Comparison of ENCODE assay signal across 1 cellular context in the genomic region with DNA sequence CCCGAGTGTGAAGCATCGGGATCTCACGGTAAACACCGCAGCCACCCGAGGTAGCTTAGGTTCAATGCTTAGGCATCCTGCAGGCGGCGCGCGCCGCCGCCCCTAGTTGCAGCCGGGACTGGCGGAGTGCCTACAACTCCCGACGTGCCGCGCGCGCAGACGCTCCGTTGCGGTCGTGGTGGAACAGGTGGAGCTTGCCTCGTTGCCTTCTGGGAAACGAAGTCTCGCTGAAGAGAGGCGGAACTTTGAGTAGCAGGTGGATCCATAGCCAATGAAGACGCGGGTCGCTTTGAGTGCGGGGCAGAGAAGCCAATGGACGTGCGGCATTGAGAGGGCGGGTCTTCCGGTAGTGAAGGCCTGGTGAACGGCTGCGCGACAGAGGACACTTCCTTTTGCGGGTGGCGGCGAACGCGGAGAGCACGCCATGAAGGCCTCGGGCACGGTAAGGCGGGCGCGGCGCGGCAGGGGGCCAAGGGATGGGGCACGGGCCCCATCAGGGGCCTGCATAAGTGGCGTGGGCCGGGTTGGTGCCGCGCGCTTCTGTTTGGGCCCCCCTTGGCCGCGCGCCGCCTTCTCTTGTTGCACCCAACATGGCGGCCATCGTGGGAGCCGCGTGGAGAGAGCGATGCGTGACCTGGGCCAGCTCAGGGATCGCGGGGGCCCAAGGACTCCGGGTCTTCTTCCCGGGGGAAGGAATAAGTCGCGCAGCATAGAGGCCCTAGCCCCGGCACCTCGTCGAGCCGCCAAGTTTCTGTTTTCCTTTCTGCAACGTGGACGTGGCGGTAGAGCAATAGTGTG.
A peak's percentile ranks its signal among the peaks of the same experiment; 100 is the strongest.
TF ChIP-seq lines count a peak whose summit lies in the region.

A gene (plus strand): TSS at position 378 of the 798 bp plus-strand sequence. CDS start 47 bp downstream, at position 425.

TF ChIP-seq in HepG2, 621 proteins besides CTCF, POLR2A, EP300 and RAD21 (continued from another document and continues in another):
- TF ChIP-seq PHF20 (CRISPR knock-in tag; IDR thresholded peaks at IDR 0.05) (peak; percentile 64; the same call in 1 of the 2 replicates), NR3C1 (CRISPR knock-in tag; IDR thresholded peaks at IDR 0.05) (no peak), ZNF317 (CRISPR knock-in tag; IDR thresholded peaks at IDR 0.05) (peak; percentile 32; the same call in 1 of the 2 replicates), SRY (CRISPR knock-in tag; IDR thresholded peaks at IDR 0.05) (no peak; the same call in 1 of the 2 replicates), SRSF1 (optimal IDR thresholded peaks at IDR 0.05; ENCODE audit: low read depth, low read length) (peak; percentile 14), BRD4 (CRISPR knock-in tag; IDR thresholded peaks at IDR 0.05) (no peak; the same call in 1 of the 2 replicates), ZNF883 (CRISPR knock-in tag; IDR thresholded peaks at IDR 0.05; ENCODE audit: not compliant biosample characterization) (peak; percentile 93), ZNF383 (CRISPR knock-in tag; IDR thresholded peaks at IDR 0.05; ENCODE audit: borderline replicate concordance) (no peak), ZFAT (CRISPR knock-in tag; conservative IDR thresholded peaks at IDR 0.05) (no peak), ZNF343 (CRISPR knock-in tag; IDR thresholded peaks at IDR 0.05) (peak; percentile 39; the same call in 1 of the 2 replicates), TARDBP (CRISPR knock-in tag; IDR thresholded peaks at IDR 0.05) (peak; percentile 44; the same call in 1 of the 2 replicates), JUN (CRISPR knock-in tag; IDR thresholded peaks at IDR 0.05) (no peak), SYNCRIP (IDR thresholded peaks at IDR 0.05; ENCODE audit: insufficient read depth, low read depth, low read length) (no peak), TBX2 (CRISPR knock-in tag; IDR thresholded peaks at IDR 0.05; ENCODE audit: borderline replicate concordance) (no peak), ZNF773 (CRISPR knock-in tag; IDR thresholded peaks at IDR 0.05; ENCODE audit: borderline replicate concordance) (no peak), SMARCC2 (IDR thresholded peaks at IDR 0.05) (no peak), SMAD1 (CRISPR knock-in tag; IDR thresholded peaks at IDR 0.05; ENCODE audit: borderline replicate concordance, low read depth) (peak; percentile 77; the same call in 1 of the 2 replicates), ZBTB7A (CRISPR knock-in tag; IDR thresholded peaks at IDR 0.05) (no peak), ATF7-NPFF (CRISPR knock-in tag; IDR thresholded peaks at IDR 0.05; ENCODE audit: low read depth) (no peak), ZNF678 (CRISPR knock-in tag; IDR thresholded peaks at IDR 0.05) (no peak), ZFP90 (CRISPR knock-in tag; IDR thresholded peaks at IDR 0.05; ENCODE audit: borderline replicate concordance) (no peak; the same call in none of the 2 replicates), NONO (IDR thresholded peaks at IDR 0.05) (no peak), NONO (CRISPR knock-in tag; conservative IDR thresholded peaks at IDR 0.05) (peak; percentile 72), HOXA9 (CRISPR knock-in tag; IDR thresholded peaks at IDR 0.05; ENCODE audit: borderline replicate concordance) (no peak), ZBTB38 (CRISPR knock-in tag; IDR thresholded peaks at IDR 0.05) (no peak), NCOR1 (IDR thresholded peaks at IDR 0.05; ENCODE audit: borderline replicate concordance, low read length) (no peak), ZNF605 (CRISPR knock-in tag; IDR thresholded peaks at IDR 0.05) (peak; percentile 79; the same call in 1 of the 2 replicates), ZNF12 (CRISPR knock-in tag; IDR thresholded peaks at IDR 0.05) (0 out of 2 replicates have a peak, but pooled peaks have one; percentile 6)
- TF ChIP-seq, protein P1, sequence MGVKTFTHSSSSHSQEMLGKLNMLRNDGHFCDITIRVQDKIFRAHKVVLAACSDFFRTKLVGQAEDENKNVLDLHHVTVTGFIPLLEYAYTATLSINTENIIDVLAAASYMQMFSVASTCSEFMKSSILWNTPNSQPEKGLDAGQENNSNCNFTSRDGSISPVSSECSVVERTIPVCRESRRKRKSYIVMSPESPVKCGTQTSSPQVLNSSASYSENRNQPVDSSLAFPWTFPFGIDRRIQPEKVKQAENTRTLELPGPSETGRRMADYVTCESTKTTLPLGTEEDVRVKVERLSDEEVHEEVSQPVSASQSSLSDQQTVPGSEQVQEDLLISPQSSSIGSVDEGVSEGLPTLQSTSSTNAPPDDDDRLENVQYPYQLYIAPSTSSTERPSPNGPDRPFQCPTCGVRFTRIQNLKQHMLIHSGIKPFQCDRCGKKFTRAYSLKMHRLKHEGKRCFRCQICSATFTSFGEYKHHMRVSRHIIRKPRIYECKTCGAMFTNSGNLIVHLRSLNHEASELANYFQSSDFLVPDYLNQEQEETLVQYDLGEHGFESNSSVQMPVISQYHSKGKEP (CRISPR knock-in tag; IDR thresholded peaks at IDR 0.05), result no peak
- TF ChIP-seq, protein P2, sequence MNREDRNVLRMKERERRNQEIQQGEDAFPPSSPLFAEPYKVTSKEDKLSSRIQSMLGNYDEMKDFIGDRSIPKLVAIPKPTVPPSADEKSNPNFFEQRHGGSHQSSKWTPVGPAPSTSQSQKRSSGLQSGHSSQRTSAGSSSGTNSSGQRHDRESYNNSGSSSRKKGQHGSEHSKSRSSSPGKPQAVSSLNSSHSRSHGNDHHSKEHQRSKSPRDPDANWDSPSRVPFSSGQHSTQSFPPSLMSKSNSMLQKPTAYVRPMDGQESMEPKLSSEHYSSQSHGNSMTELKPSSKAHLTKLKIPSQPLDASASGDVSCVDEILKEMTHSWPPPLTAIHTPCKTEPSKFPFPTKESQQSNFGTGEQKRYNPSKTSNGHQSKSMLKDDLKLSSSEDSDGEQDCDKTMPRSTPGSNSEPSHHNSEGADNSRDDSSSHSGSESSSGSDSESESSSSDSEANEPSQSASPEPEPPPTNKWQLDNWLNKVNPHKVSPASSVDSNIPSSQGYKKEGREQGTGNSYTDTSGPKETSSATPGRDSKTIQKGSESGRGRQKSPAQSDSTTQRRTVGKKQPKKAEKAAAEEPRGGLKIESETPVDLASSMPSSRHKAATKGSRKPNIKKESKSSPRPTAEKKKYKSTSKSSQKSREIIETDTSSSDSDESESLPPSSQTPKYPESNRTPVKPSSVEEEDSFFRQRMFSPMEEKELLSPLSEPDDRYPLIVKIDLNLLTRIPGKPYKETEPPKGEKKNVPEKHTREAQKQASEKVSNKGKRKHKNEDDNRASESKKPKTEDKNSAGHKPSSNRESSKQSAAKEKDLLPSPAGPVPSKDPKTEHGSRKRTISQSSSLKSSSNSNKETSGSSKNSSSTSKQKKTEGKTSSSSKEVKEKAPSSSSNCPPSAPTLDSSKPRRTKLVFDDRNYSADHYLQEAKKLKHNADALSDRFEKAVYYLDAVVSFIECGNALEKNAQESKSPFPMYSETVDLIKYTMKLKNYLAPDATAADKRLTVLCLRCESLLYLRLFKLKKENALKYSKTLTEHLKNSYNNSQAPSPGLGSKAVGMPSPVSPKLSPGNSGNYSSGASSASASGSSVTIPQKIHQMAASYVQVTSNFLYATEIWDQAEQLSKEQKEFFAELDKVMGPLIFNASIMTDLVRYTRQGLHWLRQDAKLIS (CRISPR knock-in tag; IDR thresholded peaks at IDR 0.05), result no peak; the same call in 1 of the 2 replicates
- TF ChIP-seq, protein P3, sequence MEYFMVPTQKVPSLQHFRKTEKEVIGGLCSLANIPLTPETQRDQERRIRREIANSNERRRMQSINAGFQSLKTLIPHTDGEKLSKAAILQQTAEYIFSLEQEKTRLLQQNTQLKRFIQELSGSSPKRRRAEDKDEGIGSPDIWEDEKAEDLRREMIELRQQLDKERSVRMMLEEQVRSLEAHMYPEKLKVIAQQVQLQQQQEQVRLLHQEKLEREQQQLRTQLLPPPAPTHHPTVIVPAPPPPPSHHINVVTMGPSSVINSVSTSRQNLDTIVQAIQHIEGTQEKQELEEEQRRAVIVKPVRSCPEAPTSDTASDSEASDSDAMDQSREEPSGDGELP (IDR thresholded peaks at IDR 0.05; ENCODE audit: borderline replicate concordance, low read depth), result peak; percentile 75; the same call in 1 of the 2 replicates
- TF ChIP-seq, protein P4, sequence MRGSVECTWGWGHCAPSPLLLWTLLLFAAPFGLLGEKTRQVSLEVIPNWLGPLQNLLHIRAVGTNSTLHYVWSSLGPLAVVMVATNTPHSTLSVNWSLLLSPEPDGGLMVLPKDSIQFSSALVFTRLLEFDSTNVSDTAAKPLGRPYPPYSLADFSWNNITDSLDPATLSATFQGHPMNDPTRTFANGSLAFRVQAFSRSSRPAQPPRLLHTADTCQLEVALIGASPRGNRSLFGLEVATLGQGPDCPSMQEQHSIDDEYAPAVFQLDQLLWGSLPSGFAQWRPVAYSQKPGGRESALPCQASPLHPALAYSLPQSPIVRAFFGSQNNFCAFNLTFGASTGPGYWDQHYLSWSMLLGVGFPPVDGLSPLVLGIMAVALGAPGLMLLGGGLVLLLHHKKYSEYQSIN (CRISPR knock-in tag; IDR thresholded peaks at IDR 0.05; ENCODE audit: borderline replicate concordance), result no peak
- TF ChIP-seq, protein P5, sequence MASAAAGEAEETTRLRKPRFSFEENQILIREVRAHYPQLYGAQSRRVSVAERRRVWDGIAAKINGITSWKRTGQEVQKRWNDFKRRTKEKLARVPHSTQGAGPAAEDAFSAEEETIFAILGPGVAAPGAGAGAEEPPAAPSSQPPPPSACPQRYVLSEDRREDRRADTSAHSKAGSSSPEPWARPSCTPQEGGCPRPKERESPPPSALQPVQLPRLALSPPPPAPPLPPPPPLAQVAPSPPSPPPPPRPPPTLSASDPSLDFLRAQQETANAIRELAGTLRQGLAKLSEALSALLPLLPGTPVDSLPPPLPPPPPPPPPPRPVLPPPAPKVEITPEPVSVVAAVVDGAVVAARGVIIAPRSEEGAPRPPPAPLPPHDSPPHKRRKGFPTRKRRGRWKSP (CRISPR knock-in tag; IDR thresholded peaks at IDR 0.05), result peak; percentile 21; the same call in 1 of the 2 replicates
- TF ChIP-seq, protein P6, sequence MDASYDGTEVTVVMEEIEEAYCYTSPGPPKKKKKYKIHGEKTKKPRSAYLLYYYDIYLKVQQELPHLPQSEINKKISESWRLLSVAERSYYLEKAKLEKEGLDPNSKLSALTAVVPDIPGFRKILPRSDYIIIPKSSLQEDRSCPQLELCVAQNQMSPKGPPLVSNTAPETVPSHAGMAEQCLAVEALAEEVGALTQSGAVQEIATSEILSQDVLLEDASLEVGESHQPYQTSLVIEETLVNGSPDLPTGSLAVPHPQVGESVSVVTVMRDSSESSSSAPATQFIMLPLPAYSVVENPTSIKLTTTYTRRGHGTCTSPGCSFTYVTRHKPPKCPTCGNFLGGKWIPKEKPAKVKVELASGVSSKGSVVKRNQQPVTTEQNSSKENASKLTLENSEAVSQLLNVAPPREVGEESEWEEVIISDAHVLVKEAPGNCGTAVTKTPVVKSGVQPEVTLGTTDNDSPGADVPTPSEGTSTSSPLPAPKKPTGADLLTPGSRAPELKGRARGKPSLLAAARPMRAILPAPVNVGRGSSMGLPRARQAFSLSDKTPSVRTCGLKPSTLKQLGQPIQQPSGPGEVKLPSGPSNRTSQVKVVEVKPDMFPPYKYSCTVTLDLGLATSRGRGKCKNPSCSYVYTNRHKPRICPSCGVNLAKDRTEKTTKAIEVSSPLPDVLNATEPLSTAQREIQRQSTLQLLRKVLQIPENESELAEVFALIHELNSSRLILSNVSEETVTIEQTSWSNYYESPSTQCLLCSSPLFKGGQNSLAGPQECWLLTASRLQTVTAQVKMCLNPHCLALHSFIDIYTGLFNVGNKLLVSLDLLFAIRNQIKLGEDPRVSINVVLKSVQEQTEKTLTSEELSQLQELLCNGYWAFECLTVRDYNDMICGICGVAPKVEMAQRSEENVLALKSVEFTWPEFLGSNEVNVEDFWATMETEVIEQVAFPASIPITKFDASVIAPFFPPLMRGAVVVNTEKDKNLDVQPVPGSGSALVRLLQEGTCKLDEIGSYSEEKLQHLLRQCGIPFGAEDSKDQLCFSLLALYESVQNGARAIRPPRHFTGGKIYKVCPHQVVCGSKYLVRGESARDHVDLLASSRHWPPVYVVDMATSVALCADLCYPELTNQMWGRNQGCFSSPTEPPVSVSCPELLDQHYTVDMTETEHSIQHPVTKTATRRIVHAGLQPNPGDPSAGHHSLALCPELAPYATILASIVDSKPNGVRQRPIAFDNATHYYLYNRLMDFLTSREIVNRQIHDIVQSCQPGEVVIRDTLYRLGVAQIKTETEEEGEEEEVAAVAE (CRISPR knock-in tag; IDR thresholded peaks at IDR 0.05; ENCODE audit: borderline replicate concordance), result no peak
- TF ChIP-seq, protein P7, sequence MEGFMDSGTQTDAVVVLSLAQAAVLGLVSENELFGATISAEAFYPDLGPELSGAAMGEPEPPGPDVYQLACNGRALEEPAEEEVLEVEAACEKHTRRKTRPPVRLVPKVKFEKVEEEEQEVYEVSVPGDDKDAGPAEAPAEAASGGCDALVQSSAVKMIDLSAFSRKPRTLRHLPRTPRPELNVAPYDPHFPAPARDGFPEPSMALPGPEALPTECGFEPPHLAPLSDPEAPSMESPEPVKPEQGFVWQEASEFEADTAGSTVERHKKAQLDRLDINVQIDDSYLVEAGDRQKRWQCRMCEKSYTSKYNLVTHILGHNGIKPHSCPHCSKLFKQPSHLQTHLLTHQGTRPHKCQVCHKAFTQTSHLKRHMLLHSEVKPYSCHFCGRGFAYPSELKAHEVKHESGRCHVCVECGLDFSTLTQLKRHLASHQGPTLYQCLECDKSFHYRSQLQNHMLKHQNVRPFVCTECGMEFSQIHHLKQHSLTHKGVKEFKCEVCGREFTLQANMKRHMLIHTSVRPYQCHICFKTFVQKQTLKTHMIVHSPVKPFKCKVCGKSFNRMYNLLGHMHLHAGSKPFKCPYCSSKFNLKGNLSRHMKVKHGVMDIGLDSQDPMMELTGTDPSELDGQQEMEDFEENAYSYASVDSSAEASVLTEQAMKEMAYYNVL (CRISPR knock-in tag; IDR thresholded peaks at IDR 0.05; ENCODE audit: borderline replicate concordance), result no peak
- TF ChIP-seq, protein P8, sequence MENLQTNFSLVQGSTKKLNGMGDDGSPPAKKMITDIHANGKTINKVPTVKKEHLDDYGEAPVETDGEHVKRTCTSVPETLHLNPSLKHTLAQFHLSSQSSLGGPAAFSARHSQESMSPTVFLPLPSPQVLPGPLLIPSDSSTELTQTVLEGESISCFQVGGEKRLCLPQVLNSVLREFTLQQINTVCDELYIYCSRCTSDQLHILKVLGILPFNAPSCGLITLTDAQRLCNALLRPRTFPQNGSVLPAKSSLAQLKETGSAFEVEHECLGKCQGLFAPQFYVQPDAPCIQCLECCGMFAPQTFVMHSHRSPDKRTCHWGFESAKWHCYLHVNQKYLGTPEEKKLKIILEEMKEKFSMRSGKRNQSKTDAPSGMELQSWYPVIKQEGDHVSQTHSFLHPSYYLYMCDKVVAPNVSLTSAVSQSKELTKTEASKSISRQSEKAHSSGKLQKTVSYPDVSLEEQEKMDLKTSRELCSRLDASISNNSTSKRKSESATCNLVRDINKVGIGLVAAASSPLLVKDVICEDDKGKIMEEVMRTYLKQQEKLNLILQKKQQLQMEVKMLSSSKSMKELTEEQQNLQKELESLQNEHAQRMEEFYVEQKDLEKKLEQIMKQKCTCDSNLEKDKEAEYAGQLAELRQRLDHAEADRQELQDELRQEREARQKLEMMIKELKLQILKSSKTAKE (CRISPR knock-in tag; IDR thresholded peaks at IDR 0.05; ENCODE audit: borderline replicate concordance), result no peak
- TF ChIP-seq, protein P9, sequence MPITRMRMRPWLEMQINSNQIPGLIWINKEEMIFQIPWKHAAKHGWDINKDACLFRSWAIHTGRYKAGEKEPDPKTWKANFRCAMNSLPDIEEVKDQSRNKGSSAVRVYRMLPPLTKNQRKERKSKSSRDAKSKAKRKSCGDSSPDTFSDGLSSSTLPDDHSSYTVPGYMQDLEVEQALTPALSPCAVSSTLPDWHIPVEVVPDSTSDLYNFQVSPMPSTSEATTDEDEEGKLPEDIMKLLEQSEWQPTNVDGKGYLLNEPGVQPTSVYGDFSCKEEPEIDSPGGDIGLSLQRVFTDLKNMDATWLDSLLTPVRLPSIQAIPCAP (CRISPR knock-in tag; IDR thresholded peaks at IDR 0.05; ENCODE audit: low read depth), result no peak
